23 cellular contexts compared by ENCODE assay signal in the genomic region with DNA sequence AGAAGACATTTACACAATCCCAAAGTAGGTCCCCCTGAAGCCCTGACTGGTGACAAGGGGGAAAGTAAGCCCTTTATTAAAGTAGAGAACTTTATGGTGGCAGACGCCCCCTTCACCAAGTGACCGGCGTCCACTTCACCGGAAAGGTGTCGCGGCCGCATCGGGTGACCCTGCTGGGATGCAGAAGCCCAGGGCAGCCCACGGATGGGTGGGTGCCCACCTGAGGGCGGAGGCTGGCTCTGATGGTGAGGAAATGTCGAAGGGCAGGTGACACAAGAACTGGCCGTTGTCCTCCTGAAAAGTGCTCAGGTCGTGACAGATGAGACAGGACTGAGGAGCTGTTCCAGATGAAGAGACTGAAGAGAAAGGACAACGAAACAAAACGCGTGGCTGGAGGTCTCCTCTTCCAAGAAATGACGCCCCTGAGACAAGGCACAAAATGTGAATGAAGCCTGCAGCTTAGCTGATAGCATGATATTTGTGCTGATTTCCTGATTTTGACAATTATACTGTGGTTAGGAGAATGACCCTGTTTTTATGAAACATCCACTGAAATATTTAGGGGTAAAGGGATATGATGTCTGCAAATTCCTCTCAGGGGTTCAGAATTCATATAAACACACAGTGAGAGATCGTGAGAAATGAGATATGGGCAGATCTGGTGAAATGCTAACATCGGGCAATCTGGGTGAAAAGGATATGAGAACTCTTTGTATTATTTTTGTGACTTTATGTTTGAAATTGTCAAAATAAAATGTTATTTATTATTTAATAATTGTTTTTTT.
A peak's percentile ranks its signal among the peaks of the same experiment; 100 is the strongest.
DNase-seq lines count a peak whose midpoint lies in the region; ATAC-seq, FAIRE-seq and TF ChIP-seq lines count a peak whose summit lies in the region.
"Had no signal": no experiment of that assay in that cellular context is flagged by ENCODE, and none has a peak within 500 bp of the region (broad histone marks: within the 10 kb centered on the region; RNA-seq: fewer than 3 reads in every experiment).

No MANE protein-coding gene starts in this region.

- no peak for TF ChIP-seq CTCF in CD8-positive, alpha-beta T cell (IDR thresholded peaks at IDR 0.05)
- TF ChIP-seq CTCF in Panc1 (IDR thresholded peaks at IDR 0.05) (no peak), coronary artery (IDR thresholded peaks at IDR 0.05) (no peak)

- ATAC-seq in CD8-positive, alpha-beta T cell = no peak
- no peak for ATAC-seq in Panc1
- ATAC-seq: activated CD8-positive, alpha-beta memory T cell treated with anti-CD3 and anti-CD28 coated beads, Interleukin-2, amount 10 ng/mL, durations not matched to agents 7 days and 5 days had no signal

- no peaks in the 10 kb centered on the region for H3K9me3 ChIP-seq in CD8-positive, alpha-beta T cell (ENCODE audit: low read length)
- H3K9me3 ChIP-seq in Panc1 (ENCODE audit: control insufficient read depth, insufficient read depth, low read depth, low read length) = no peaks in the 10 kb centered on the region
- H3K9me3 ChIP-seq in trophoblast cell (ENCODE audit: insufficient read depth, low read depth, low read length) = no peaks in the 10 kb centered on the region
- H3K9me3 ChIP-seq: colonic mucosa, gastrocnemius medialis, prostate gland, testis had no signal

- H3K4ac ChIP-seq in trophoblast cell (ENCODE audit: low read depth, low read length) = peak overlapping the region; percentile 4

- H2AK5ac ChIP-seq in trophoblast cell (ENCODE audit: low read length) = peak overlapping the region; percentile 92

- H3K79me1 ChIP-seq in trophoblast cell (ENCODE audit: low read length) = peaks cover 26% of the 10 kb centered on the region

- peak overlapping the region; percentile 64 for H2BK5ac ChIP-seq in trophoblast cell (ENCODE audit: low read depth, low read length, poor library complexity)

- in situ Hi-C loops in Panc1 (cut with HindIII; ENCODE audit: low pct_unique_long_range_greater_than_20kb, low sequenced_read_pairs) = no loop called here

- BruUV-seq in Panc1 (replicated peaks; lab: Mats Ljungman, UMichigan) = no TSS peak

- intact Hi-C loops in CD8-positive, alpha-beta T cell (cut with DNase I, micrococcal nuclease) = loop anchor here in 1 of 2 experiments (10.0 kb wide), 1 partner anchor 298 kb away; no protein-coding TSS in a partner anchor
- intact Hi-C loops in Panc1 (cut with micrococcal nuclease; ENCODE audit: unreplicated experiment) = loop anchor here (10.0 kb wide), 1 partner anchor 298 kb away; no protein-coding TSS in a partner anchor

- no peak overlapping the region for H3K9ac ChIP-seq in trophoblast cell (ENCODE audit: low read length)
- H3K9ac ChIP-seq: KMS-11 had no signal

- peak overlapping the region; percentile 70 for H4K91ac ChIP-seq in trophoblast cell (ENCODE audit: low read depth, low read length)

- no peak for DNase-seq in CD8-positive, alpha-beta T cell
- DNase-seq in Panc1 (ENCODE audit: low read depth, low spot score) (no peak), coronary artery (ENCODE audit: low spot score) (no peak), trophoblast cell (no peak), GM12892 (ENCODE audit: insufficient read length) (no peak), GM19240 (ENCODE audit: insufficient read length, low spot score) (no peak), NCI-H1694 treated with DMSO at 0.1 percent for 48 hours (lab: John Stamatoyannopoulos, UW) (no peak), NCI-H510A treated with DMSO at 0.1 percent for 48 hours (lab: John Stamatoyannopoulos, UW) (no peak)
- DNase-seq: activated CD4-positive, alpha-beta T cell treated with anti-CD3 and anti-CD28 coated beads for 4 hours; activated CD8-positive, alpha-beta memory T cell treated with anti-CD3 and anti-CD28 coated beads, Interleukin-2, amount 10 ng/mL, durations not matched to agents 7 days and 5 days; colonic mucosa; DMS79 treated with DMSO at 0.1 percent for 48 hours; gastrocnemius medialis; left cardiac atrium; midbrain; NCI-H1092; NCI-H2081; NCI-H510A; nephron progenitor cell; testis had no signal

- H3K27ac ChIP-seq in CD8-positive, alpha-beta T cell (ENCODE audit: low read depth, low read length) = no peak overlapping the region
- H3K27ac ChIP-seq in Panc1 (ENCODE audit: low read length) (peak overlapping the region; percentile 92), coronary artery (peak overlapping the region; percentile 82 to 90), trophoblast cell (ENCODE audit: low read depth, low read length) (no peak overlapping the region)
- H3K27ac ChIP-seq: colonic mucosa, KMS-11, testis had no signal

- H3K79me2 ChIP-seq in trophoblast cell (ENCODE audit: control insufficient read depth, insufficient read depth, low read length, poor library complexity) = peaks cover 4% of the 10 kb centered on the region

- peak overlapping the region; percentile 37 for H2AFZ ChIP-seq in trophoblast cell (ENCODE audit: insufficient read depth, low read length, poor library complexity)

- peaks cover 20% of the 10 kb centered on the region for H3K4me1 ChIP-seq in CD8-positive, alpha-beta T cell (ENCODE audit: insufficient read depth, low read length)
- peaks cover 40% of the 10 kb centered on the region for H3K4me1 ChIP-seq in Panc1 (ENCODE audit: control insufficient read depth, insufficient read depth, low read length)
- H3K4me1 ChIP-seq in trophoblast cell (ENCODE audit: control insufficient read depth in 1 of 2, insufficient read depth in 2 of 2, low read length in 2 of 2) = peaks cover 19 to 20% of the 10 kb centered on the region in 2 experiments

- peak overlapping the region; percentile 11 for H3K27ac Mint-ChIP-seq in CD8-positive, alpha-beta T cell
- H3K27ac Mint-ChIP-seq: activated CD8-positive, alpha-beta memory T cell treated with anti-CD3 and anti-CD28 coated beads, Interleukin-2, amount 10 ng/mL, durations not matched to agents 7 days and 5 days; nephron progenitor cell had no signal

- CTCF ChIA-PET in CD8-positive, alpha-beta T cell (lab: Charles Lee) = interaction anchor here (3.1 kb wide), 1 partner anchor 30 kb away, joined by 12 read pairs; no protein-coding TSS in a partner anchor
- CTCF ChIA-PET in Panc1 (lab: Charles Lee) = no interaction called here

- no CpG with 5 or more reads among the region's 19 CpGs for WGBS in trophoblast cell (ENCODE audit: extremely low coverage, insufficient coverage, insufficient read length)

- H4K12ac ChIP-seq in trophoblast cell (ENCODE audit: low read depth, low read length) = no peak overlapping the region

- H3K36me3 ChIP-seq in CD8-positive, alpha-beta T cell (ENCODE audit: insufficient read depth, low read length) = no peaks in the 10 kb centered on the region
- H3K36me3 ChIP-seq in Panc1 (ENCODE audit: control insufficient read depth, insufficient read depth, low read length) (no peaks in the 10 kb centered on the region), trophoblast cell (ENCODE audit: control insufficient read depth in 1 of 2, insufficient read depth in 2 of 2, low read length in 2 of 2) (no peaks in the 10 kb centered on the region)
- H3K36me3 ChIP-seq: colonic mucosa, gastrocnemius medialis, prostate gland had no signal

- H2BK120ac ChIP-seq in trophoblast cell (ENCODE audit: insufficient read depth, low read length, poor library complexity) = peak overlapping the region; percentile 39

- peak overlapping the region; percentile 14 for H3K18ac ChIP-seq in trophoblast cell (ENCODE audit: low read length)

- peak overlapping the region; percentile 59 for H3K14ac ChIP-seq in trophoblast cell (ENCODE audit: low read length)

- no peak overlapping the region for H3K23ac ChIP-seq in trophoblast cell (ENCODE audit: low read length)

- H4K8ac ChIP-seq in trophoblast cell (ENCODE audit: low read depth, low read length) = no peak overlapping the region

- no peak overlapping the region for H3K4me3 Mint-ChIP-seq in CD8-positive, alpha-beta T cell
- H3K4me3 Mint-ChIP-seq: activated CD8-positive, alpha-beta memory T cell treated with anti-CD3 and anti-CD28 coated beads, Interleukin-2, amount 10 ng/mL, durations not matched to agents 7 days and 5 days; nephron progenitor cell had no signal

- H2BK12ac ChIP-seq in trophoblast cell (ENCODE audit: low read length) = peak overlapping the region; percentile 91

- TF ChIP-seq POLR2A in GM12892 (IDR thresholded peaks at IDR 0.05; ENCODE audit: low read depth, low read length) = no peak

- H3K27me3 ChIP-seq in CD8-positive, alpha-beta T cell (ENCODE audit: insufficient read depth, low read length) = no peaks in the 10 kb centered on the region
- H3K27me3 ChIP-seq in Panc1 (ENCODE audit: control insufficient read depth, insufficient read depth, low read length) (no peaks in the 10 kb centered on the region), trophoblast cell (ENCODE audit: insufficient read depth, low read length) (no peaks in the 10 kb centered on the region)
- H3K27me3 ChIP-seq: colonic mucosa, gastrocnemius medialis, testis had no signal

- H3K4me3 ChIP-seq in CD8-positive, alpha-beta T cell (ENCODE audit: low read depth, low read length) = no peak overlapping the region
- H3K4me3 ChIP-seq in Panc1 (ENCODE audit: low read depth in 2 of 2, low read length in 2 of 2) (no peak overlapping the region), coronary artery (no peak overlapping the region), trophoblast cell (ENCODE audit: low read depth, low read length) (no peak overlapping the region)
- H3K4me3 ChIP-seq: colonic mucosa, gastrocnemius medialis, prostate gland, testis had no signal

- POLR2A ChIA-PET in CD8-positive, alpha-beta T cell (lab: Charles Lee) = no interaction called here
- POLR2A ChIA-PET in Panc1 (lab: Charles Lee) = no interaction called here

- no peak for FAIRE-seq in GM12892 (lab: Jason Lieb, UNC)
- FAIRE-seq: TTC549 had no signal

- H3K9me3 Mint-ChIP-seq in CD8-positive, alpha-beta T cell = no peaks in the 10 kb centered on the region

- no peak overlapping the region for H3K4me2 ChIP-seq in trophoblast cell (ENCODE audit: low read length)
- H3K4me2 ChIP-seq: KMS-11 had no signal

- peaks cover 17% of the 10 kb centered on the region for H3K36me3 Mint-ChIP-seq in CD8-positive, alpha-beta T cell
- H3K36me3 Mint-ChIP-seq: activated CD8-positive, alpha-beta memory T cell treated with anti-CD3 and anti-CD28 coated beads, Interleukin-2, amount 10 ng/mL, durations not matched to agents 7 days and 5 days had no signal

- no peaks in the 10 kb centered on the region for H3K27me3 Mint-ChIP-seq in CD8-positive, alpha-beta T cell (ENCODE audit: low read depth)
- H3K27me3 Mint-ChIP-seq: activated CD8-positive, alpha-beta memory T cell treated with anti-CD3 and anti-CD28 coated beads, Interleukin-2, amount 10 ng/mL, durations not matched to agents 7 days and 5 days had no signal

- peaks cover 24% of the 10 kb centered on the region for H3K4me1 Mint-ChIP-seq in CD8-positive, alpha-beta T cell (ENCODE audit: low read depth)

Comparison
In these comparisons a context has a peak if more than half of its experiments do, and no peak if none do; other contexts are left out.
1. H3K27ac ChIP-seq: peak in Panc1 (single experiment) and coronary artery (2 of 2); none in CD8-positive, alpha-beta T cell (single experiment) and trophoblast cell (single experiment).